In the genomic region with DNA sequence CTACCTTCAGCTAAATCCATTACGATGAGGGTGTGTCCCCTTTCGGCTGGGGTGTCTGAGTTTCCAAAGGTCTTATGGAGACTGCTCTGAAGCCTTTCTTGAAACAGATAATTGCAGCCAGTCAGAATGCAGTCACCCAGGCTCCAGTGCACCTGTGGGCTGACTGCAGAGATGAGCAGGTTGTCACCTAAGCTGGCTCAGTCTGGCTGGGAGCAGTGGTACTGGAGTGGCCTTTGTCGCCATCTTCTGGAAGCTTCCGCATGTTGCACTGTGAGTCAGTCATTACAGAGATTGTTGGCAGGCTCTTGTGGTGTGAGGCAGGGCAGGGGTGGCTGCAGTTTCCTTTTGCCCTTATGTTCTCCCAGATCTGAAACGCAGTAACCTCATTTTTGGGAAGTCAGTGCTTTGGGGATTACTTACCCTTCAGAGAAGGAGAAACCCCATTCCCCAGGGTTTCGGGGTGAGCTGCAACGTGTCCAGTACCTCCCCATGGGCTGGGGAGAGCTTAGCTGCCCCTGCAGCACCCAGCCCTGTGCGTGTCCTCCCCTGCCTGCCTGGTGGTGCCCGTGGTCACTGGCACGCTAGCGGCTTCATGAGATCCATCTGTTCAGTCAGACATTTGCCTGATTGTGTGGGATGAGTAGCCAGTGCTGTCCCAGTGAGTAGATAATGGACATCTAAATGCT, we compare ENCODE assay signal across 8 cellular contexts.
DNase-seq lines count a peak whose midpoint lies in the region; ATAC-seq and TF ChIP-seq lines count a peak whose summit lies in the region.

No MANE protein-coding gene starts in this region.

- DNase-seq in AG08396 (ENCODE audit: low spot score) (peak; percentile 82), NCI-H2107 (lab: John Stamatoyannopoulos, UW) (peak; percentile 87), T47D (ENCODE audit: low read depth in 1 of 2, low spot score in 1 of 2) (peak; percentile 66 to 95), islet precursor cell (peak; percentile 95)
- peak; percentile 47 to 61 (median 56) for DNase-seq in stimulated activated CD4-positive, alpha-beta T cell treated with anti-CD3 and anti-CD28 coated beads, Interleukin-1b, Interleukin-23, amount 100 ng/mL, for 24 hours (ENCODE audit: low read depth in 4 of 4, low spot score in 1 of 4)

- no peak overlapping the region; the same call in 1 of the 2 replicates for H3K27ac ChIP-seq in VCaP

- in situ Hi-C loops in T47D (cut with HindIII; ENCODE audit: low pct_unique_long_range_greater_than_20kb, low sequenced_read_pairs), result no loop called here

- TF ChIP-seq CTCF in VCaP (conservative IDR thresholded peaks at IDR 0.05), result peak; percentile 93

- peak; percentile 89 for ATAC-seq in GM18867 (IDR thresholded peaks at IDR 0.05; ENCODE audit: unreplicated experiment)
- peak; percentile 92 for ATAC-seq in HG03064 (IDR thresholded peaks at IDR 0.05; ENCODE audit: low read depth, unreplicated experiment)
